ENCODE assay signal across 10 cellular contexts in genomic region chr17:19728114-19728495, GRCh38. TPM values are rescaled to one million over a fixed set of nuclear protein-coding genes. Genes with fewer than 3 reads are reported as not detected.
DNase-seq lines count a peak whose midpoint lies in the region; ATAC-seq and TF ChIP-seq lines count a peak whose summit lies in the region.
"Had no signal": no experiment of that assay in that cellular context is flagged by ENCODE, and none has a peak within 500 bp of the region (broad histone marks: within the 10 kb centered on the region; RNA-seq: fewer than 3 reads in every experiment).

No MANE protein-coding gene starts in this region.

- H3K4me1 Mint-ChIP-seq in naive thymus-derived CD4-positive, alpha-beta T cell = peaks cover 6 to 40% (median 25%) of the 10 kb centered on the region in 7 donors

- H3K27ac ChIP-seq in VCaP (peak overlapping the region; percentile 57), cardiac muscle cell (peak overlapping the region; percentile 53), Karpas-422 (ENCODE audit: low read length) (no peak overlapping the region)
- no peak overlapping the region for H3K27ac ChIP-seq in naive thymus-derived CD4-positive, alpha-beta T cell (ENCODE audit: low read depth, low read length)
- H3K27ac ChIP-seq: KMS-11 had no signal

- peaks cover 0 to 11% (median 0%) of the 10 kb centered on the region in 5 donors for H3K27me3 Mint-ChIP-seq in naive thymus-derived CD4-positive, alpha-beta T cell

- POLR2A ChIA-PET in naive thymus-derived CD4-positive, alpha-beta T cell (lab: Charles Lee) = interaction anchor here (1.1 to 1.8 kb wide), 2 partner anchors 8 to 79 kb away, joined by 3 to 10 read pairs; partner anchors contain the start of gene ALDH3A2

- no peak overlapping the region for H3K4me2 ChIP-seq in Karpas-422 (ENCODE audit: low read depth, low read length, poor library complexity, severe bottlenecking)
- H3K4me2 ChIP-seq: KMS-11 had no signal

- no peaks in the 10 kb centered on the region for H3K9me3 Mint-ChIP-seq in naive thymus-derived CD4-positive, alpha-beta T cell

- no peak overlapping the region for H3K27ac Mint-ChIP-seq in naive thymus-derived CD4-positive, alpha-beta T cell

- H3K4me3 ChIP-seq in cardiac muscle cell (no peak overlapping the region), skeletal muscle cell (ENCODE audit: low read depth, low read length) (no peak overlapping the region), H7 (ENCODE audit: insufficient read depth, low read depth, low read length) (no peak overlapping the region), Karpas-422 (ENCODE audit: low read length) (no peak overlapping the region)
- no peak overlapping the region for H3K4me3 ChIP-seq in naive thymus-derived CD4-positive, alpha-beta T cell (ENCODE audit: low read length)

- H3K4me3 Mint-ChIP-seq in naive thymus-derived CD4-positive, alpha-beta T cell = peak overlapping the region in 1 of 10 donors; percentile 26

- H3K27me3 ChIP-seq in cardiac muscle cell = no peaks in the 10 kb centered on the region
- H3K27me3 ChIP-seq in naive thymus-derived CD4-positive, alpha-beta T cell (ENCODE audit: control insufficient read depth in 2 of 2, insufficient read depth in 2 of 2, low read length in 2 of 2) = no peaks in the 10 kb centered on the region
- H3K27me3 ChIP-seq in H7 (ENCODE audit: control insufficient read depth, insufficient read depth, low read length) = no peaks in the 10 kb centered on the region
- H3K27me3 ChIP-seq in Karpas-422 (ENCODE audit: low read length) = no peaks in the 10 kb centered on the region

- CTCF ChIA-PET in naive thymus-derived CD4-positive, alpha-beta T cell (lab: Charles Lee) = interaction anchor here (0.7 to 1.5 kb wide), 3 partner anchors 14 to 36 kb away, joined by 3 to 6 read pairs (median 3); no protein-coding TSS in a partner anchor

- no peaks in the 10 kb centered on the region for H3K36me3 Mint-ChIP-seq in naive thymus-derived CD4-positive, alpha-beta T cell

- H3K4me1 ChIP-seq in cardiac muscle cell (ENCODE audit: low read depth) = peaks cover 13% of the 10 kb centered on the region
- peaks cover 12 to 21% of the 10 kb centered on the region in 2 donors for H3K4me1 ChIP-seq in naive thymus-derived CD4-positive, alpha-beta T cell (ENCODE audit: control insufficient read depth in 2 of 2, insufficient read depth in 2 of 2, low read length in 2 of 2)
- no peaks in the 10 kb centered on the region for H3K4me1 ChIP-seq in Karpas-422 (ENCODE audit: low read length)

- no peaks in the 10 kb centered on the region for H3K79me2 ChIP-seq in Karpas-422 (ENCODE audit: low read length)

- peak; percentile 95 for TF ChIP-seq EP300 in Ishikawa (IDR thresholded peaks at IDR 0.05; ENCODE audit: borderline replicate concordance)

- peak; percentile 81 to 89 for DNase-seq in cardiac muscle cell (ENCODE audit: low read depth in 1 of 2, low spot score in 1 of 2)
- peak; percentile 71 for DNase-seq in skeletal muscle cell (ENCODE audit: low read depth)
- DNase-seq in naive thymus-derived CD4-positive, alpha-beta T cell = no peak
- DNase-seq in activated T-cell treated with anti-CD3 and anti-CD28 coated beads, Interleukin-2, amount 50 U/mL, for 1 hour = no peak
- DNase-seq in H7 = no peak
- DNase-seq in Karpas-422 = no peak

- H4K20me1 ChIP-seq in Karpas-422 (ENCODE audit: insufficient read depth, low read depth, low read length) = no peaks in the 10 kb centered on the region

- no peak for ATAC-seq in naive thymus-derived CD4-positive, alpha-beta T cell

- H3K36me3 ChIP-seq in cardiac muscle cell = no peaks in the 10 kb centered on the region
- no peaks in the 10 kb centered on the region for H3K36me3 ChIP-seq in naive thymus-derived CD4-positive, alpha-beta T cell (ENCODE audit: control insufficient read depth in 2 of 3, insufficient read depth in 3 of 3, low read length in 3 of 3)
- no peaks in the 10 kb centered on the region for H3K36me3 ChIP-seq in H7 (replicated peaks; ENCODE audit: control insufficient read depth, insufficient read depth, low read length)
- H3K36me3 ChIP-seq in Karpas-422 (ENCODE audit: insufficient read depth, low read length) = no peaks in the 10 kb centered on the region

- no peaks in the 10 kb centered on the region for H3K9me2 ChIP-seq in Karpas-422 (replicated peaks; ENCODE audit: insufficient read depth, low read length)

- no peak for TF ChIP-seq CTCF in VCaP (conservative IDR thresholded peaks at IDR 0.05)
- TF ChIP-seq CTCF in cardiac muscle cell (IDR thresholded peaks at IDR 0.05; ENCODE audit: low read depth, low read length) = no peak

- H3K9me3 ChIP-seq in cardiac muscle cell (ENCODE audit: low read depth) (no peaks in the 10 kb centered on the region), Karpas-422 (ENCODE audit: low read length) (no peaks in the 10 kb centered on the region)
- H3K9me3 ChIP-seq in naive thymus-derived CD4-positive, alpha-beta T cell (ENCODE audit: control insufficient read depth in 2 of 3, low read length in 3 of 3) = no peaks in the 10 kb centered on the region

- no peak overlapping the region for H2AFZ ChIP-seq in Karpas-422 (ENCODE audit: low read length)

- intact Hi-C loops in naive thymus-derived CD4-positive, alpha-beta T cell (cut with micrococcal nuclease) = no loop called here

- peak; percentile 19 for TF ChIP-seq RAD21 in Ishikawa (IDR thresholded peaks at IDR 0.05; ENCODE audit: low read depth)

- H3K9ac ChIP-seq in Karpas-422 (ENCODE audit: low read length) = no peak overlapping the region
- H3K9ac ChIP-seq: KMS-11 had no signal

TF ChIP-seq in Ishikawa, 13 proteins besides CTCF, POLR2A, EP300 and RAD21:
- peak; percentile 94 for TF ChIP-seq FOXM1 (IDR thresholded peaks at IDR 0.05; ENCODE audit: borderline replicate concordance, low read depth)
- no peak for TF ChIP-seq TAF1 (IDR thresholded peaks at IDR 0.05; ENCODE audit: low read depth)
- peak; percentile 32; the same call in 1 of the 2 replicates for TF ChIP-seq USF1 (IDR thresholded peaks at IDR 0.05)
- TF ChIP-seq MAX (IDR thresholded peaks at IDR 0.05) = peak; percentile 58; the same call in 1 of the 2 replicates
- TF ChIP-seq TEAD4 (IDR thresholded peaks at IDR 0.05) = peak; percentile 87
- no peak for TF ChIP-seq CEBPB (IDR thresholded peaks at IDR 0.05)
- peak; percentile 99 for TF ChIP-seq NFIC (IDR thresholded peaks at IDR 0.05)
- TF ChIP-seq TCF12 (IDR thresholded peaks at IDR 0.05; ENCODE audit: low read depth) = peak; percentile 97

RNA-seq across cellular contexts. Expression of gene SLC47A2, which starts 11.7 kb away (rescaled TPM):
- total RNA-seq in cardiac muscle cell = 0.14 and 0.27 TPM in 2 replicates
- polyA plus RNA-seq in cardiac muscle cell = 0.37 and 0.42 TPM in 2 replicates
- total RNA-seq in naive thymus-derived CD4-positive, alpha-beta T cell = not detected
- polyA plus RNA-seq in naive thymus-derived CD4-positive, alpha-beta T cell = not detected
- not detected in 2 replicates for total RNA-seq in H7 (2014; rRNA removed; shearing (Covaris generic))
- not detected in 2 replicates for total RNA-seq in Karpas-422 (2014; rRNA removed; shearing (Covaris generic); ENCODE audit: low replicate concordance)
- total RNA-seq: mononuclear cell had no signal

RNA-seq across cellular contexts. Expression of gene ALDH3A1, which starts 20.0 kb away (rescaled TPM):
- total RNA-seq in cardiac muscle cell = 1.0 TPM in 1 of 2 replicates, not detected in the other
- polyA plus RNA-seq in cardiac muscle cell = not detected in 2 replicates
- total RNA-seq in naive thymus-derived CD4-positive, alpha-beta T cell = under 1 TPM in 1 of 5 experiments, not detected in 4; 0.61 TPM
- not detected for polyA plus RNA-seq in naive thymus-derived CD4-positive, alpha-beta T cell
- total RNA-seq in H7 (2014; rRNA removed; shearing (Covaris generic)) = 0.24 and 0.26 TPM in 2 replicates
- total RNA-seq in Karpas-422 (2014; rRNA removed; shearing (Covaris generic); ENCODE audit: low replicate concordance) = not detected in 2 replicates
- total RNA-seq: mononuclear cell had no signal

Comparison
In these comparisons a context has a peak if more than half of its experiments do, and no peak if none do; other contexts are left out.
1. H3K27ac ChIP-seq: peak in VCaP (single experiment) and cardiac muscle cell (single experiment); none in naive thymus-derived CD4-positive, alpha-beta T cell (single experiment) and Karpas-422 (single experiment).
2. DNase-seq: peak in cardiac muscle cell (2 of 2) and skeletal muscle cell (single experiment); none in naive thymus-derived CD4-positive, alpha-beta T cell (0 of 9), activated T-cell treated with anti-CD3 and anti-CD28 coated beads, Interleukin-2, amount 50 U/mL, for 1 hour (single experiment), H7 (single experiment) and Karpas-422 (single experiment).